23 cellular contexts compared by ENCODE assay signal in the genomic region with DNA sequence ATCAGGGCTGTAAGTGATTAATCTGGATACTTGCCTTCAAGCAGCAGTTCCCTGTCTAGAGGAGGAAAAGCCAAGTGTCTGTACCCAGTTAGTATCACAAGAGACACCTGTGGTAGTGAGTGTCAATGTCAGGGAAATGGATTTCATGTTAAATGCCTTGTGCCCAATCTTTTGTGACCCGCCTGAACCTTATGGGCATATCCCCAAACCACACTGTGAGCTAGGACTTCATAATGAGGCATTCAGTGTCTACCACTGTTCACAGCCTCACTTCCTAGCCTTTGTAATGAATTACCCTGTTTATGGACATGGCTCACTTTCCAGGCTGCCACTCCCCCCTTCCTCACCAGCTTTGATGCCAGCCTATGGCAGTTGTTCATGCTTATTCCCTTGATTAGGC.
DNase-seq lines count a peak whose midpoint lies in the region; ATAC-seq and TF ChIP-seq lines count a peak whose summit lies in the region.
"Had no signal": no experiment of that assay in that cellular context is flagged by ENCODE, and none has a peak within 500 bp of the region (broad histone marks: within the 10 kb centered on the region; RNA-seq: fewer than 3 reads in every experiment).

No MANE protein-coding gene starts in this region.

- no peak overlapping the region for H3K4me3 Mint-ChIP-seq in progenitor cell of endocrine pancreas (ENCODE audit: low read depth)
- H3K4me3 Mint-ChIP-seq: activated naive CD8-positive, alpha-beta T cell; activated T-helper 17 cell treated with anti-CD3 and anti-CD28 coated beads, Interleukin-2, amount 50 U/mL, for 72 hours; natural killer cell treated with Interleukin-12 subunit alpha and Interleukin-12 subunit beta and Interleukin-15 and Interleukin-18, amount 100 ng/mL, for 72 hours; stimulated activated naive CD8-positive, alpha-beta T cell treated with anti-CD3 and anti-CD28 coated beads, Interleukin-15, Interleukin-2, amounts not matched to agents 100 ng/mL and 50 ng/mL, for 24 hours had no signal

- POLR2A ChIA-PET in IMR-90 (lab: Charles Lee; ENCODE audit: unreplicated experiment), result no interaction called here

- H2BK15ac ChIP-seq in IMR-90 (ENCODE audit: low read depth, low read length), result no peak overlapping the region

- H2AK5ac ChIP-seq in IMR-90 (ENCODE audit: low read depth, low read length), result peak overlapping the region; percentile 54; the same call in 1 of the 2 replicates

- peaks cover 48% of the 10 kb centered on the region for H4K20me1 ChIP-seq in IMR-90 (ENCODE audit: insufficient read depth, low read length)

- no peak overlapping the region; the same call in 1 of the 2 replicates for H3K14ac ChIP-seq in IMR-90 (replicated peaks; ENCODE audit: low read depth, low read length)

- peaks cover 14% of the 10 kb centered on the region for H3K4me1 Mint-ChIP-seq in progenitor cell of endocrine pancreas (ENCODE audit: low read depth)

- H2BK20ac ChIP-seq in IMR-90 (ENCODE audit: low read depth, low read length), result peak overlapping the region; percentile 27; the same call in 1 of the 2 replicates

- no peaks in the 10 kb centered on the region for H3K9me3 Mint-ChIP-seq in progenitor cell of endocrine pancreas (ENCODE audit: low read depth)
- H3K9me3 Mint-ChIP-seq: activated T-helper 17 cell treated with anti-CD3 and anti-CD28 coated beads, Interleukin-2, amount 50 U/mL, for 72 hours; natural killer cell treated with Interleukin-12 subunit alpha and Interleukin-12 subunit beta and Interleukin-15 and Interleukin-18, amount 100 ng/mL, for 72 hours; stimulated activated naive CD8-positive, alpha-beta T cell treated with anti-CD3 and anti-CD28 coated beads, Interleukin-15, Interleukin-2, amounts not matched to agents 100 ng/mL and 50 ng/mL, for 24 hours had no signal

- H3K56ac ChIP-seq in IMR-90 (ENCODE audit: extremely low read depth, insufficient read depth, low read length), result no peak overlapping the region

- no peak for TF ChIP-seq RAD21 in IMR-90 (IDR thresholded peaks at IDR 0.05; ENCODE audit: low read length)

- H3K27me3 ChIP-seq in IMR-90 (ENCODE audit: control insufficient read depth, insufficient read depth, low read length) (no peaks in the 10 kb centered on the region), brain microvascular endothelial cell (replicated peaks) (no peaks in the 10 kb centered on the region)
- no peaks in the 10 kb centered on the region for H3K27me3 ChIP-seq in effector memory CD4-positive, alpha-beta T cell (replicated peaks; ENCODE audit: control insufficient read depth, insufficient read depth, low read length, poor library complexity, severe bottlenecking)

- peak overlapping the region; percentile 48 for H2AK9ac ChIP-seq in IMR-90 (replicated peaks; ENCODE audit: low read depth, low read length, poor library complexity)

- no peak for TF ChIP-seq POLR2A in IMR-90 (IDR thresholded peaks at IDR 0.05; ENCODE audit: low read depth, low read length)

- no peaks in the 10 kb centered on the region for H3K27me3 Mint-ChIP-seq in progenitor cell of endocrine pancreas
- H3K27me3 Mint-ChIP-seq: activated naive CD8-positive, alpha-beta T cell; activated T-helper 17 cell treated with anti-CD3 and anti-CD28 coated beads, Interleukin-2, amount 50 U/mL, for 72 hours; natural killer cell treated with Interleukin-12 subunit alpha and Interleukin-12 subunit beta and Interleukin-15 and Interleukin-18, amount 100 ng/mL, for 72 hours; stimulated activated naive CD8-positive, alpha-beta T cell treated with anti-CD3 and anti-CD28 coated beads, Interleukin-15, Interleukin-2, amounts not matched to agents 100 ng/mL and 50 ng/mL, for 24 hours had no signal

- no peak overlapping the region for H2BK120ac ChIP-seq in IMR-90 (ENCODE audit: low read depth, low read length)

- no peaks in the 10 kb centered on the region for H3K9me3 ChIP-seq in IMR-90 (ENCODE audit: control insufficient read depth, insufficient read depth, low read length)
- H3K9me3 ChIP-seq in effector memory CD4-positive, alpha-beta T cell (ENCODE audit: control insufficient read depth, low read length), result no peaks in the 10 kb centered on the region
- H3K9me3 ChIP-seq: prostate gland had no signal

- in situ Hi-C loops in IMR-90 (cut with MboI; ENCODE audit: low sequenced_read_pairs), result no loop called here
- in situ Hi-C loops in brain microvascular endothelial cell (cut with HindIII; ENCODE audit: low pct_ligation_motif_present, low sequenced_read_pairs), result no loop called here

- TF ChIP-seq CTCF in IMR-90 (conservative IDR thresholded peaks at IDR 0.05; ENCODE audit: low read depth, low read length), result no peak
- no peak for TF ChIP-seq CTCF in progenitor cell of endocrine pancreas (IDR thresholded peaks at IDR 0.05; ENCODE audit: unreplicated experiment)
- no peak for TF ChIP-seq CTCF in brain microvascular endothelial cell (IDR thresholded peaks at IDR 0.05; ENCODE audit: low read depth, low read length, missing control alignments)

- CTCF ChIA-PET in IMR-90 (lab: Yijun Ruan, JAX), result no interaction called here

- no peak overlapping the region for H3K23ac ChIP-seq in IMR-90 (ENCODE audit: low read depth, low read length)

- dilution Hi-C loops in IMR-90 (cut with HindIII; ENCODE audit: low sequenced_read_pairs, unreplicated experiment), result no loop called here

- peak overlapping the region in 1 of 2 experiments; percentile 34; a peak in 1 of 4 replicates for H4K8ac ChIP-seq in IMR-90 (ENCODE audit: low read depth in 2 of 2, low read length in 2 of 2)

- H3K18ac ChIP-seq in IMR-90 (ENCODE audit: low read depth, low read length), result peak overlapping the region; percentile 12; the same call in 1 of the 2 replicates

- H4K91ac ChIP-seq in IMR-90 (ENCODE audit: insufficient read depth, low read depth, low read length), result no peak overlapping the region

- H2BK5ac ChIP-seq in IMR-90 (ENCODE audit: low read depth, low read length, poor library complexity, severe bottlenecking), result no peak overlapping the region

- H3K9me1 ChIP-seq in IMR-90 (ENCODE audit: insufficient read depth, low read length), result peaks cover 29% of the 10 kb centered on the region

- peaks cover 32 to 74% of the 10 kb centered on the region in 2 experiments for H3K79me1 ChIP-seq in IMR-90 (ENCODE audit: low read depth in 1 of 2, low read length in 2 of 2)

- H3K36me3 ChIP-seq in IMR-90 (ENCODE audit: control insufficient read depth, insufficient read depth, low read length) (no peaks in the 10 kb centered on the region), brain microvascular endothelial cell (replicated peaks) (no peaks in the 10 kb centered on the region)
- no peaks in the 10 kb centered on the region for H3K36me3 ChIP-seq in effector memory CD4-positive, alpha-beta T cell (ENCODE audit: control insufficient read depth, insufficient read depth, low read length)
- H3K36me3 ChIP-seq: prostate gland had no signal

- intact Hi-C loops in IMR-90 (cut with micrococcal nuclease) (loop anchor here (5.0 kb wide), 1 partner anchor 165 kb away; no protein-coding TSS in a partner anchor), left colon (cut with DNase I, micrococcal nuclease) (no loop called here)

- H4K5ac ChIP-seq in IMR-90 (ENCODE audit: low read depth, low read length), result no peak overlapping the region

- no peak overlapping the region for H2AFZ ChIP-seq in IMR-90 (replicated peaks; ENCODE audit: low read length, poor library complexity)

- H3K9ac ChIP-seq in IMR-90 (ENCODE audit: low read depth, low read length), result no peak overlapping the region

- BruUV-seq in IMR-90 (replicated peaks; lab: Mats Ljungman, UMichigan), result no TSS peak

- peak overlapping the region; percentile 77 for H3K27ac Mint-ChIP-seq in progenitor cell of endocrine pancreas
- H3K27ac Mint-ChIP-seq: activated naive CD8-positive, alpha-beta T cell; activated T-helper 17 cell treated with anti-CD3 and anti-CD28 coated beads, Interleukin-2, amount 50 U/mL, for 72 hours; natural killer cell treated with Interleukin-12 subunit alpha and Interleukin-12 subunit beta and Interleukin-15 and Interleukin-18, amount 100 ng/mL, for 72 hours; stimulated activated naive CD8-positive, alpha-beta T cell treated with anti-CD3 and anti-CD28 coated beads, Interleukin-15, Interleukin-2, amounts not matched to agents 100 ng/mL and 50 ng/mL, for 24 hours had no signal

- H3K4me2 ChIP-seq in IMR-90 (ENCODE audit: low read depth, low read length), result no peak overlapping the region

- no peak for ATAC-seq in IMR-90 (ENCODE audit: low read depth)
- peak; percentile 37 for ATAC-seq in left colon
- ATAC-seq: activated T-helper 17 cell treated with anti-CD3 and anti-CD28 coated beads, Interleukin-2, amount 50 U/mL, for 72 hours; natural killer cell treated with Interleukin-12 subunit alpha and Interleukin-12 subunit beta and Interleukin-15 and Interleukin-18, amount 100 ng/mL, for 72 hours; Right ventricle myocardium inferior had no signal

- H3K4me3 ChIP-seq in IMR-90 (ENCODE audit: insufficient read depth, low read depth, low read length) (no peak overlapping the region), brain microvascular endothelial cell (ENCODE audit: low read depth, low read length) (no peak overlapping the region)
- H3K4me3 ChIP-seq in effector memory CD4-positive, alpha-beta T cell (ENCODE audit: insufficient read depth, low read depth, low read length, poor library complexity, severe bottlenecking), result no peak overlapping the region
- H3K4me3 ChIP-seq: prostate gland had no signal

- no peak overlapping the region for H3K27ac ChIP-seq in IMR-90 (ENCODE audit: insufficient read depth, low read length)
- no peak overlapping the region for H3K27ac ChIP-seq in brain microvascular endothelial cell
- H3K27ac ChIP-seq in effector memory CD4-positive, alpha-beta T cell (ENCODE audit: insufficient read depth, low read length, poor library complexity, severe bottlenecking), result no peak overlapping the region
- H3K27ac ChIP-seq: prostate gland had no signal

- no CpG with 5 or more reads among the region's 1 CpG for WGBS in IMR-90 (ENCODE audit: extremely low coverage in 2 of 2, insufficient read length in 1 of 2), 2 experiments

- 0 out of 2 replicates have a peak overlapping the region, but pooled peaks have one; percentile 12 for H3K4ac ChIP-seq in IMR-90 (ENCODE audit: low read depth, low read length)

- peaks cover 19% of the 10 kb centered on the region for H3K4me1 ChIP-seq in IMR-90 (ENCODE audit: control insufficient read depth, insufficient read depth, low read length)
- H3K4me1 ChIP-seq in effector memory CD4-positive, alpha-beta T cell (ENCODE audit: control insufficient read depth, insufficient read depth, low read length, poor library complexity, severe bottlenecking), result peaks cover 4% of the 10 kb centered on the region

- no peak for DNase-seq in IMR-90
- DNase-seq in astrocyte of the hippocampus (ENCODE audit: low read depth, low spot score), result peak; percentile 73
- no peak for DNase-seq in left colon
- DNase-seq in progenitor cell of endocrine pancreas (ENCODE audit: low spot score, unreplicated experiment), result no peak
- DNase-seq in NCI-H2081 treated with DMSO at 0.1 percent for 48 hours (lab: John Stamatoyannopoulos, UW), result no peak
- no peak for DNase-seq in brain microvascular endothelial cell
- no peak for DNase-seq in effector memory CD4-positive, alpha-beta T cell
- DNase-seq in cortex of kidney (lab: John Stamatoyannopoulos, UW), result no peak
- DNase-seq: activated CD4-positive, alpha-beta T cell treated with anti-CD3 and anti-CD28 coated beads for 48 hours; DMS79; islet precursor cell; Kasumi-1; mammary epithelial cell; NCI-H1048; NCI-H2081; stimulated activated CD4-positive, alpha-beta T cell treated with anti-CD3 and anti-CD28 coated beads, Interleukin-4, amount 100 ng/mL, for 1 hour; trophoblast cell had no signal

- no peaks in the 10 kb centered on the region for H3K36me3 Mint-ChIP-seq in progenitor cell of endocrine pancreas (ENCODE audit: insufficient read depth)
- H3K36me3 Mint-ChIP-seq: natural killer cell treated with Interleukin-12 subunit alpha and Interleukin-12 subunit beta and Interleukin-15 and Interleukin-18, amount 100 ng/mL, for 72 hours had no signal
